8 cellular contexts compared by ENCODE assay signal in the genomic region with DNA sequence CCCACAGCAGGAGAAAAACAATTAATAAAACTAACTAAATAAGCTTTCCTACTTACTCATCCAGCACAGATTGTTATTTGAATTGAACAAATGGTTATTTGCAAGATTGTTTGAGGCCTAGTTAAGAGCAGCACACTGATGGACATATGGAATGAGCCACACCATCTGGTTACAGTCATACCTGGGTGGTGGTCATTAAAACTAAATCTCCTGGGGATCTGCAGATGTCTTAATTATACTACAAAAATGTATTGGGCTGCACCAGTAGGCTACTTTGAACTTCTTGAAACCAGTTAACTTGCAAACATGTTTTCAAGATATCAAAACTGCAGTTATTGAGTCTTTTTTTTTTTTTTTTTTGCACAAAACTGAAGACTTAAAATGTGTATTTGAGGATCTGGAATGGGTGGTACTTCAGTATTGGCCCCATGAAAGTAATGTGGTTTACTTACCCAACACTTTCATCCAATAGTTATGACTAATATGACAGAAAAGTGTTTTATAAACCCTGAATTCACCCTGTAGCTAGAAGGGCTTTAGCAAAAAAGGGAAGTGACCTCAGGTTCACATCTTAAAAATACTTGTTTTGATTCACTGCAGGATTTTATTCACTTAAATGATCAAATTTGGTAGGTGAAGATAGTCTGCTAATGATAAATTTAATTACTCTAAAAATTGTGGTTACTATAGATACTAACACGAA. TPM values are rescaled to one million over a fixed set of nuclear protein-coding genes. Genes with fewer than 3 reads are reported as not detected.
DNase-seq lines count a peak whose midpoint lies in the region; ATAC-seq, FAIRE-seq and TF ChIP-seq lines count a peak whose summit lies in the region.

No MANE protein-coding gene starts in this region.

- DNase-seq in D721Med (ENCODE audit: insufficient read length, low spot score): peak; percentile 28
- DNase-seq in activated CD8-positive, alpha-beta T cell treated with anti-CD3 and anti-CD28 coated beads, Interleukin-2, amount 10 ng/mL, durations not matched to agents 7 days and 5 days: no peak
- no peak for DNase-seq in NCI-H1930 (lab: John Stamatoyannopoulos, UW)
- DNase-seq in NCI-H345 (lab: John Stamatoyannopoulos, UW): no peak
- DNase-seq in nephron progenitor cell: no peak
- no peak for DNase-seq in amygdala (lab: John Stamatoyannopoulos, UW)

- peaks cover 5% of the 10 kb centered on the region for H3K9me3 Mint-ChIP-seq in activated CD8-positive, alpha-beta T cell treated with anti-CD3 and anti-CD28 coated beads, Interleukin-2, amount 10 ng/mL, durations not matched to agents 7 days and 5 days (ENCODE audit: insufficient read depth)
- H3K9me3 Mint-ChIP-seq in nephron progenitor cell: peaks cover 37% of the 10 kb centered on the region

- H3K27ac Mint-ChIP-seq in activated CD8-positive, alpha-beta T cell treated with anti-CD3 and anti-CD28 coated beads, Interleukin-2, amount 10 ng/mL, durations not matched to agents 7 days and 5 days: peak overlapping the region; percentile 0
- no peak overlapping the region for H3K27ac Mint-ChIP-seq in nephron progenitor cell

- peaks cover 16% of the 10 kb centered on the region for H3K36me3 Mint-ChIP-seq in activated CD8-positive, alpha-beta T cell treated with anti-CD3 and anti-CD28 coated beads, Interleukin-2, amount 10 ng/mL, durations not matched to agents 7 days and 5 days (ENCODE audit: low read depth)
- peaks cover 57% of the 10 kb centered on the region for H3K36me3 Mint-ChIP-seq in nephron progenitor cell (ENCODE audit: low read depth)

- peak; percentile 73 for ATAC-seq in GM19438 (IDR thresholded peaks at IDR 0.05; ENCODE audit: low read depth, unreplicated experiment)
- ATAC-seq in HG03378 (IDR thresholded peaks at IDR 0.05; ENCODE audit: unreplicated experiment): peak; percentile 92
- no peak for ATAC-seq in activated CD8-positive, alpha-beta T cell treated with anti-CD3 and anti-CD28 coated beads, Interleukin-2, amount 10 ng/mL, durations not matched to agents 7 days and 5 days

- POLR2A ChIA-PET in activated CD8-positive, alpha-beta T cell treated with anti-CD3 and anti-CD28 coated beads, Interleukin-2, amount 10 ng/mL, durations not matched to agents 7 days and 5 days (lab: Charles Lee): no interaction called here

- TF ChIP-seq CTCF in D721Med (IDR thresholded peaks at IDR 0.05; ENCODE audit: insufficient read depth, missing control alignments) (no peak), nephron progenitor cell (IDR thresholded peaks at IDR 0.05) (no peak)

- CTCF ChIA-PET in activated CD8-positive, alpha-beta T cell treated with anti-CD3 and anti-CD28 coated beads, Interleukin-2, amount 10 ng/mL, durations not matched to agents 7 days and 5 days (lab: Charles Lee): interaction anchor here (1.1 to 1.5 kb wide), 3 partner anchors 10 to 176 kb away, joined by 3 to 4 read pairs (median 4); partner anchors contain the start of gene AGFG1

- no peak overlapping the region for H3K4me3 Mint-ChIP-seq in activated CD8-positive, alpha-beta T cell treated with anti-CD3 and anti-CD28 coated beads, Interleukin-2, amount 10 ng/mL, durations not matched to agents 7 days and 5 days
- no peak overlapping the region for H3K4me3 Mint-ChIP-seq in nephron progenitor cell

- peak; percentile 35 for FAIRE-seq in D721Med (lab: Jason Lieb, UNC)

- no peaks in the 10 kb centered on the region for H3K27me3 Mint-ChIP-seq in activated CD8-positive, alpha-beta T cell treated with anti-CD3 and anti-CD28 coated beads, Interleukin-2, amount 10 ng/mL, durations not matched to agents 7 days and 5 days (ENCODE audit: low read depth)
- H3K27me3 Mint-ChIP-seq in nephron progenitor cell (ENCODE audit: low read depth, poor library complexity): no peaks in the 10 kb centered on the region

- peaks cover 47% of the 10 kb centered on the region for H3K4me1 Mint-ChIP-seq in activated CD8-positive, alpha-beta T cell treated with anti-CD3 and anti-CD28 coated beads, Interleukin-2, amount 10 ng/mL, durations not matched to agents 7 days and 5 days (ENCODE audit: low read depth)
- H3K4me1 Mint-ChIP-seq in nephron progenitor cell: peaks cover 23% of the 10 kb centered on the region

RNA-seq across cellular contexts. Expression of gene AGFG1, which starts 10.8 kb away (rescaled TPM):
- 10 to 100 TPM; 65.6 to 71.2 TPM for total RNA-seq in activated CD8-positive, alpha-beta T cell treated with anti-CD3 and anti-CD28 coated beads, Interleukin-2, amount 10 ng/mL, durations not matched to agents 7 days and 5 days
